In genomic region chr14:75223664-75224154, GRCh38 we compare ENCODE assay signal across 8 cellular contexts. TPM values are rescaled to one million over a fixed set of nuclear protein-coding genes. Genes with fewer than 3 reads are reported as not detected.
A peak's percentile ranks its signal among the peaks of the same experiment; 100 is the strongest.
DNase-seq lines count a peak whose midpoint lies in the region; ATAC-seq and TF ChIP-seq lines count a peak whose summit lies in the region.

No MANE protein-coding gene starts in this region.

- H3K36me3 ChIP-seq in WERI-Rb-1 (no peaks in the 10 kb centered on the region), H7 (replicated peaks; ENCODE audit: control insufficient read depth, insufficient read depth, low read length) (no peaks in the 10 kb centered on the region)

- H3K27me3 ChIP-seq in WERI-Rb-1 (ENCODE audit: insufficient read depth, low read depth, severe bottlenecking) (no peaks in the 10 kb centered on the region), H7 (ENCODE audit: control insufficient read depth, insufficient read depth, low read length) (no peaks in the 10 kb centered on the region)

- H3K4me3 ChIP-seq in WERI-Rb-1 (ENCODE audit: low read depth, low read length) (no peak overlapping the region), H7 (ENCODE audit: insufficient read depth, low read depth, low read length) (no peak overlapping the region)

- H3K27ac ChIP-seq in WERI-Rb-1, result peak overlapping the region; percentile 64

- H3K9me3 ChIP-seq in WERI-Rb-1 (ENCODE audit: severe bottlenecking), result no peaks in the 10 kb centered on the region

- ATAC-seq in GM18868 (IDR thresholded peaks at IDR 0.05; ENCODE audit: unreplicated experiment) (peak; percentile 56), HG03342 (IDR thresholded peaks at IDR 0.05; ENCODE audit: unreplicated experiment) (peak; percentile 56), HG02938 (IDR thresholded peaks at IDR 0.05; ENCODE audit: unreplicated experiment) (no peak)

- peak; percentile 91 for DNase-seq in WERI-Rb-1
- DNase-seq in medulla oblongata (ENCODE audit: extremely low spot score), result peak; percentile 79
- DNase-seq in H7, result no peak
- DNase-seq in activated naive CD4-positive, alpha-beta T cell treated with Interleukin-2 at 50 U/mL for 16 hours, result no peak
- no peak for DNase-seq in occipital lobe (lab: John Stamatoyannopoulos, UW)

- no peak for TF ChIP-seq CTCF in WERI-Rb-1 (IDR thresholded peaks at IDR 0.05; ENCODE audit: low read depth, low read length)

RNA-seq across cellular contexts. Expression of gene TMED10, which starts 47.3 kb away (rescaled TPM):
- total RNA-seq in H7 (2014; rRNA removed; shearing (Covaris generic)), result 151 and 240 TPM in 2 replicates
- total RNA-seq in occipital lobe, result 135 TPM

RNA-seq across cellular contexts. Expression of gene FOS, which starts 54.9 kb away (rescaled TPM):
- total RNA-seq in H7 (2014; rRNA removed; shearing (Covaris generic)), result 14.2 and 217 TPM in 2 replicates
- total RNA-seq in occipital lobe, result 51.2 TPM

Comparison
In these comparisons a context has a peak if more than half of its experiments do, and no peak if none do; other contexts are left out.
1. DNase-seq: peak in WERI-Rb-1 (single experiment) and medulla oblongata (single experiment); none in H7 (single experiment), activated naive CD4-positive, alpha-beta T cell treated with Interleukin-2 at 50 U/mL for 16 hours (single experiment) and occipital lobe (single experiment).